In genomic region chr10:117164878-117165556, GRCh38 we compare ENCODE assay signal across 14 cellular contexts. TPM values are rescaled to one million over a fixed set of nuclear protein-coding genes. Genes with fewer than 3 reads are reported as not detected.
DNase-seq lines count a peak whose midpoint lies in the region; FAIRE-seq and TF ChIP-seq lines count a peak whose summit lies in the region.
"Had no signal": no experiment of that assay in that cellular context is flagged by ENCODE, and none has a peak within 500 bp of the region (broad histone marks: within the 10 kb centered on the region; RNA-seq: fewer than 3 reads in every experiment).

No MANE protein-coding gene starts in this region.

- intact Hi-C loops in breast epithelium (cut with DNase I; ENCODE audit: low total_unique reads) (no loop called here), MCF 10A (cut with micrococcal nuclease) (loop anchor here (5.0 kb wide), 2 partner anchors 53 to 163 kb away; no protein-coding TSS in a partner anchor)

- H3K36me3 Mint-ChIP-seq in MCF 10A (ENCODE audit: insufficient read depth, unreplicated experiment) (no peaks in the 10 kb centered on the region), astrocyte (ENCODE audit: low read depth, unreplicated experiment) (peaks cover 3% of the 10 kb centered on the region)

- H3K4me1 Mint-ChIP-seq in MCF 10A (ENCODE audit: insufficient read depth, unreplicated experiment) (peaks cover 6% of the 10 kb centered on the region), astrocyte (ENCODE audit: low read depth, unreplicated experiment) (peaks cover 2% of the 10 kb centered on the region)

- no peaks in the 10 kb centered on the region for H3K79me2 ChIP-seq in astrocyte (ENCODE audit: insufficient read depth, low read length)

- H3K4me3 Mint-ChIP-seq in MCF 10A (ENCODE audit: unreplicated experiment) (no peak overlapping the region), astrocyte (ENCODE audit: unreplicated experiment) (no peak overlapping the region)

- H3K4me2 ChIP-seq in astrocyte (ENCODE audit: low read length): peak overlapping the region; percentile 77

- TF ChIP-seq RAD21 in liver (IDR thresholded peaks at IDR 0.05): no peak

- H3K9me3 ChIP-seq in breast epithelium (no peaks in the 10 kb centered on the region), astrocyte (ENCODE audit: insufficient read depth, low read depth, low read length) (peaks cover 2% of the 10 kb centered on the region), liver (ENCODE audit: control insufficient read depth in 4 of 4, low read length in 3 of 4) (peaks cover 0 to 2% (median 0%) of the 10 kb centered on the region in 4 donors), subcutaneous abdominal adipose tissue (ENCODE audit: control insufficient read depth in 5 of 5, low read length in 5 of 5) (no peaks in the 10 kb centered on the region)
- H3K9me3 ChIP-seq: transverse colon had no signal

- no peak for TF ChIP-seq POLR2A in breast epithelium (IDR thresholded peaks at IDR 0.05)

- POLR2A ChIA-PET in MCF 10A (lab: Yijun Ruan, JAX): interaction anchor here (1.2 kb wide), 1 partner anchor 316 kb away, joined by 3 read pairs; the partner anchor contains the start of gene ENO4

- no peak for FAIRE-seq in astrocyte (lab: Jason Lieb, UNC)
- FAIRE-seq: colon had no signal

- TF ChIP-seq CTCF in breast epithelium (IDR thresholded peaks at IDR 0.05) (no peak), MCF 10A (IDR thresholded peaks at IDR 0.05; ENCODE audit: unreplicated experiment) (no peak), astrocyte (IDR thresholded peaks at IDR 0.05; ENCODE audit: insufficient read depth, low read depth, low read length) (no peak), liver (IDR thresholded peaks at IDR 0.05; ENCODE audit: low read depth, low read length, missing input control) (no peak)

- H3K9me3 Mint-ChIP-seq in MCF 10A (ENCODE audit: unreplicated experiment) (no peaks in the 10 kb centered on the region), astrocyte (ENCODE audit: unreplicated experiment) (peaks cover 18% of the 10 kb centered on the region)

- H3K27ac ChIP-seq in breast epithelium: no peak overlapping the region
- no peak overlapping the region for H3K27ac ChIP-seq in astrocyte (ENCODE audit: low read depth, low read length)
- no peak overlapping the region for H3K27ac ChIP-seq in liver (ENCODE audit: low read depth in 1 of 2, low read length in 2 of 2)
- no peak overlapping the region for H3K27ac ChIP-seq in subcutaneous abdominal adipose tissue (ENCODE audit: low read depth, low read length)
- H3K27ac ChIP-seq: transverse colon had no signal

- DNase-seq in breast epithelium (ENCODE audit: low spot score in 2 of 2) (no peak), MCF 10A (ENCODE audit: unreplicated experiment) (no peak), astrocyte (ENCODE audit: low read depth) (no peak), activated gamma-delta T cell treated with Interleukin-2 at 50 U/mL for 16 hours (no peak), dedifferentiated amniotic fluid mesenchymal stem cell (ENCODE audit: extremely low spot score) (no peak), occipital lobe (lab: John Stamatoyannopoulos, UW) (no peak)
- DNase-seq: NCI-H187 treated with DMSO at 0.1 percent for 48 hours had no signal

- peak overlapping the region; percentile 33 for H2AFZ ChIP-seq in astrocyte (ENCODE audit: low read depth, low read length)

- WGBS in liver: 6% methylated on average over 29 of the region's 29 CpGs

- H3K4me3 ChIP-seq in breast epithelium (peak overlapping the region; percentile 4 to 58 (median 26)), astrocyte (ENCODE audit: insufficient read depth, low read depth, low read length) (no peak overlapping the region), liver (ENCODE audit: low read depth in 1 of 3, low read length in 3 of 3) (peak overlapping the region in 2 of 3 donors; percentile 25 to 30), subcutaneous abdominal adipose tissue (ENCODE audit: low read depth in 1 of 5, low read length in 5 of 5) (peak overlapping the region; percentile 49 to 60 (median 57))

- BruUV-seq in MCF 10A (replicated peaks; lab: Mats Ljungman, UMichigan): no TSS peak

- H3K27me3 Mint-ChIP-seq in MCF 10A (ENCODE audit: insufficient read depth, unreplicated experiment) (peaks cover 37% of the 10 kb centered on the region), astrocyte (ENCODE audit: low read depth, unreplicated experiment) (peaks cover 81% of the 10 kb centered on the region)

- H3K9ac ChIP-seq in astrocyte (ENCODE audit: low read length) (no peak overlapping the region), liver (ENCODE audit: low read depth in 1 of 2, low read length in 2 of 2) (no peak overlapping the region), subcutaneous abdominal adipose tissue (ENCODE audit: low read length in 5 of 5) (peak overlapping the region in 1 of 5 donors; percentile 32)

- H3K36me3 ChIP-seq in breast epithelium: no peaks in the 10 kb centered on the region
- H3K36me3 ChIP-seq in astrocyte (ENCODE audit: insufficient read depth, low read length): no peaks in the 10 kb centered on the region
- no peaks in the 10 kb centered on the region for H3K36me3 ChIP-seq in liver (ENCODE audit: control insufficient read depth in 4 of 4, insufficient read depth in 3 of 4, low read depth in 1 of 4, low read length in 3 of 4)
- no peaks in the 10 kb centered on the region for H3K36me3 ChIP-seq in subcutaneous abdominal adipose tissue (ENCODE audit: control insufficient read depth in 5 of 5, insufficient read depth in 5 of 5, low read length in 5 of 5)
- H3K36me3 ChIP-seq: transverse colon had no signal

- H4K20me1 ChIP-seq in astrocyte (ENCODE audit: insufficient read depth, low read length): peaks cover 4% of the 10 kb centered on the region

- no peak overlapping the region for H3K27ac Mint-ChIP-seq in MCF 10A (ENCODE audit: low read depth, unreplicated experiment)
- H3K27ac Mint-ChIP-seq in astrocyte (ENCODE audit: unreplicated experiment): peak overlapping the region; percentile 34

- CTCF ChIA-PET in MCF 10A (lab: Yijun Ruan, JAX): interaction anchor here (0.6 to 18.6 kb wide), 7 partner anchors 14 to 660 kb away, joined by 3 to 578 read pairs (median 6); no protein-coding TSS in a partner anchor

- H3K4me1 ChIP-seq in breast epithelium: peaks cover 4 to 22% of the 10 kb centered on the region in 2 donors
- peaks cover 5% of the 10 kb centered on the region for H3K4me1 ChIP-seq in astrocyte (ENCODE audit: insufficient read depth, low read length)
- peaks cover 12 to 41% (median 25%) of the 10 kb centered on the region in 4 donors for H3K4me1 ChIP-seq in liver (ENCODE audit: control insufficient read depth in 4 of 4, insufficient read depth in 4 of 4, low read length in 3 of 4)
- peaks cover 0 to 47% (median 42%) of the 10 kb centered on the region in 5 donors for H3K4me1 ChIP-seq in subcutaneous abdominal adipose tissue (ENCODE audit: control insufficient read depth in 5 of 5, insufficient read depth in 5 of 5, low read length in 5 of 5)

- H3K27me3 ChIP-seq in breast epithelium (peaks cover 0 to 100% of the 10 kb centered on the region in 2 donors), astrocyte (ENCODE audit: insufficient read depth, low read length) (peaks cover 88% of the 10 kb centered on the region), liver (ENCODE audit: control insufficient read depth in 4 of 4, insufficient read depth in 4 of 4, low read length in 3 of 4) (peaks cover 0 to 38% (median 25%) of the 10 kb centered on the region in 4 donors), subcutaneous abdominal adipose tissue (ENCODE audit: control insufficient read depth in 5 of 5, insufficient read depth in 4 of 5, low read length in 5 of 5) (peaks cover 69 to 96% (median 94%) of the 10 kb centered on the region in 5 donors)

TF ChIP-seq in liver, 16 proteins besides CTCF, POLR2A, EP300 and RAD21 (continues in another document):
- TF ChIP-seq JUND (IDR thresholded peaks at IDR 0.05): no peak
- no peak for TF ChIP-seq RXRA (IDR thresholded peaks at IDR 0.05)
- no peak for TF ChIP-seq EGR1 (IDR thresholded peaks at IDR 0.05; ENCODE audit: low read depth in 2 of 2)
- no peak for TF ChIP-seq GABPA (IDR thresholded peaks at IDR 0.05 in 1 of 2, conservative IDR thresholded peaks at IDR 0.05 in 1 of 2)
- no peak for TF ChIP-seq HNF4G (IDR thresholded peaks at IDR 0.05)
- no peak for TF ChIP-seq FOXA2 (IDR thresholded peaks at IDR 0.05)
- TF ChIP-seq FOXA1 (IDR thresholded peaks at IDR 0.05): no peak
- TF ChIP-seq HNF4A (conservative IDR thresholded peaks at IDR 0.05): no peak
- TF ChIP-seq TAF1 (conservative IDR thresholded peaks at IDR 0.05): no peak
- no peak for TF ChIP-seq REST (IDR thresholded peaks at IDR 0.05)

RNA-seq across cellular contexts. Expression of gene VAX1, which starts 26.9 kb away (rescaled TPM):
- total RNA-seq in breast epithelium: not detected
- total RNA-seq in MCF 10A (2022): not detected in 2 replicates
- 0.34 and 0.62 TPM in 2 replicates for total RNA-seq in astrocyte
- not detected for total RNA-seq in liver
- polyA plus RNA-seq in liver: not detected
- 1.2 TPM for total RNA-seq in occipital lobe
- total RNA-seq: HT-29, OCI-LY7, transverse colon had no signal

RNA-seq across cellular contexts. Expression of gene KCNK18, which starts 32.3 kb away (rescaled TPM):
- not detected for total RNA-seq in breast epithelium
- not detected in 2 replicates for total RNA-seq in MCF 10A (2022)
- not detected in 2 replicates for total RNA-seq in astrocyte
- total RNA-seq in liver: not detected
- polyA plus RNA-seq in liver: not detected
- not detected for total RNA-seq in occipital lobe
- total RNA-seq: HT-29, OCI-LY7, transverse colon had no signal
- polyA plus RNA-seq: BJ had no signal
